ENCODE assay signal across 13 cellular contexts in the genomic region with DNA sequence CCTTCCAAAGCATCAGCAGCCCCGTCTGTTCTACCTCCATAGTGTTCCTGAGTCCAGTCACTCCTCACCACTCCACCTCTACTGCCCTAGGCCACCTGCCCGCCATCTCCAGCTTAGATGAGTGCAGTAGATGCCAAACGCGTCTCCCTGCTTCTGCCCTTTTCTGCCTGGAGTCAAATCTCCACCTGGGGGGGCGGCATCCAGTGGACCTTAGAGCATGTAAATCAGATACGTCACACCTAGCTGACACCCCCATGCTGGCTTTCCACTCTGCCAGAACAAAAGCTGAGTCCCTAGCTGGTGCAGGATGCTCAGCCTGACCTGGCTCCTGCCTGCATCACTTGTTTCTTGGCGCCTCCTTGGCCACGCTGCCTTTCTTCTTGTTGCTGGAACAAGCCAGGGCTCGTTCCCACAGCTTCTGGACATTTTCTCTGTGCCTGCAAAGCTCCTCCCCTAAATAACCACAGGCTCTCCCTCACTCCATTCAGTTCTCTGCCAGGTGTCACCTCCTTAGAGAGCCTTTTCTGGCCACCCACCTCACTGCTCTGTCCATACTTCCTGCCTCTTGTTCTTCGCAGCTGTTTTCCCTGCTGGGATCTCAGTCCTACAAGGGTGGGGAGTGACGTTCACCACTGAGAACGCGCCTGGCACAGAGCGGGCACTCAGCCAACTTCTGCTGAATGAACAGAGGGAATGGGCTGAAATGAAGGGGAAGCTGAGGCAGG. TPM values are rescaled to one million over a fixed set of nuclear protein-coding genes. Genes with fewer than 3 reads are reported as not detected.
DNase-seq lines count a peak whose midpoint lies in the region; ATAC-seq and TF ChIP-seq lines count a peak whose summit lies in the region.
"Had no signal": no experiment of that assay in that cellular context is flagged by ENCODE, and none has a peak within 500 bp of the region (broad histone marks: within the 10 kb centered on the region; RNA-seq: fewer than 3 reads in every experiment).

No MANE protein-coding gene starts in this region.

- ATAC-seq in RWPE2 (ENCODE audit: low read depth) (peak; percentile 6; the same call in 2 of the 3 replicates), GM18517 (IDR thresholded peaks at IDR 0.05; ENCODE audit: unreplicated experiment) (no peak)
- ATAC-seq in stimulated activated effector memory CD8-positive, alpha-beta T cell treated with anti-CD3 and anti-CD28 coated beads, Interleukin-12 subunit alpha, Interleukin-12 subunit beta, amount 100 ng/mL, for 72 hours = no peak
- ATAC-seq: gastroesophageal sphincter had no signal

- DNase-seq in DMS 273 (lab: John Stamatoyannopoulos, UW; ENCODE audit: unreplicated experiment) (peak; percentile 31), DMS 273 treated with DMSO at 0.1 percent for 48 hours (lab: John Stamatoyannopoulos, UW) (no peak), RWPE2 (ENCODE audit: low spot score) (no peak), hippocampal formation (lab: John Stamatoyannopoulos, UW) (peak; percentile 71 to 73), SHP77 treated with DMSO at 0.1 percent for 48 hours (lab: John Stamatoyannopoulos, UW) (no peak), mucosa of gallbladder (ENCODE audit: low spot score) (no peak)
- no peak for DNase-seq in stimulated activated effector memory CD8-positive, alpha-beta T cell treated with anti-CD3 and anti-CD28 coated beads, Interleukin-12 subunit alpha, Interleukin-12 subunit beta, amount 100 ng/mL, for 72 hours (ENCODE audit: low spot score in 2 of 2)
- DNase-seq: activated CD4-positive, alpha-beta T cell treated with anti-CD3 and anti-CD28 coated beads, Interleukin-2, amount 50 U/mL, for 1 hour; GDM1 had no signal

- peaks cover 6% of the 10 kb centered on the region for H3K36me3 Mint-ChIP-seq in stimulated activated effector memory CD8-positive, alpha-beta T cell treated with anti-CD3 and anti-CD28 coated beads, Interleukin-12 subunit alpha, Interleukin-12 subunit beta, amount 100 ng/mL, for 72 hours

- H3K4me3 Mint-ChIP-seq in stimulated activated effector memory CD8-positive, alpha-beta T cell treated with anti-CD3 and anti-CD28 coated beads, Interleukin-12 subunit alpha, Interleukin-12 subunit beta, amount 100 ng/mL, for 72 hours = no peak overlapping the region

- no peak overlapping the region for H3K4me3 ChIP-seq in RWPE2 (ENCODE audit: severe bottlenecking)
- H3K4me3 ChIP-seq: gastroesophageal sphincter, SJSA1 had no signal

- peak overlapping the region; percentile 54 for H3K27ac Mint-ChIP-seq in stimulated activated effector memory CD8-positive, alpha-beta T cell treated with anti-CD3 and anti-CD28 coated beads, Interleukin-12 subunit alpha, Interleukin-12 subunit beta, amount 100 ng/mL, for 72 hours

- peaks cover 85% of the 10 kb centered on the region for H3K36me3 ChIP-seq in RWPE2 (ENCODE audit: low read depth)

- peaks cover 33% of the 10 kb centered on the region for H3K4me1 ChIP-seq in RWPE2 (ENCODE audit: insufficient read depth, poor library complexity, severe bottlenecking)

- no peaks in the 10 kb centered on the region for H3K9me3 ChIP-seq in RWPE2 (ENCODE audit: severe bottlenecking)
- H3K9me3 ChIP-seq: gastroesophageal sphincter, SJSA1 had no signal

- peaks cover 17% of the 10 kb centered on the region for H3K4me1 Mint-ChIP-seq in stimulated activated effector memory CD8-positive, alpha-beta T cell treated with anti-CD3 and anti-CD28 coated beads, Interleukin-12 subunit alpha, Interleukin-12 subunit beta, amount 100 ng/mL, for 72 hours

- TF ChIP-seq CTCF in RWPE2 (IDR thresholded peaks at IDR 0.05; ENCODE audit: poor library complexity, severe bottlenecking) = no peak

- H3K9me3 Mint-ChIP-seq in stimulated activated effector memory CD8-positive, alpha-beta T cell treated with anti-CD3 and anti-CD28 coated beads, Interleukin-12 subunit alpha, Interleukin-12 subunit beta, amount 100 ng/mL, for 72 hours = no peaks in the 10 kb centered on the region

- peak overlapping the region; percentile 95 for H3K27ac ChIP-seq in RWPE2 (ENCODE audit: poor library complexity, severe bottlenecking)
- H3K27ac ChIP-seq: 22Rv1, gastroesophageal sphincter, SJSA1 had no signal

- H3K27me3 ChIP-seq in RWPE2 (ENCODE audit: insufficient read depth, poor library complexity, severe bottlenecking) = no peaks in the 10 kb centered on the region
- H3K27me3 ChIP-seq: gastroesophageal sphincter, SJSA1 had no signal

RNA-seq across cellular contexts. Expression of a gene that starts 5.8 kb away (rescaled TPM):
- 457 TPM for total RNA-seq in mucosa of gallbladder

RNA-seq across cellular contexts. Expression of a gene that starts 17.9 kb away (rescaled TPM):
- 37.0 TPM for total RNA-seq in mucosa of gallbladder

RNA-seq across cellular contexts. Expression of a gene that starts 24.0 kb away (rescaled TPM):
- 61.4 TPM for total RNA-seq in mucosa of gallbladder

RNA-seq across cellular contexts. Expression of a gene that starts 41.9 kb away (rescaled TPM):
- total RNA-seq in mucosa of gallbladder = 149 TPM
- total RNA-seq: gastroesophageal sphincter, SJSA1 had no signal

RNA-seq across cellular contexts. Expression of a gene that starts 50.7 kb away (rescaled TPM):
- total RNA-seq in mucosa of gallbladder = 93.5 TPM
- total RNA-seq: SJSA1 had no signal

Comparison
In these comparisons a context has a peak if more than half of its experiments do, and no peak if none do; other contexts are left out.
1. DNase-seq: peak in DMS 273 (single experiment) and hippocampal formation (2 of 2); none in DMS 273 treated with DMSO at 0.1 percent for 48 hours (single experiment), RWPE2 (single experiment), stimulated activated effector memory CD8-positive, alpha-beta T cell treated with anti-CD3 and anti-CD28 coated beads, Interleukin-12 subunit alpha, Interleukin-12 subunit beta, amount 100 ng/mL, for 72 hours (0 of 2), SHP77 treated with DMSO at 0.1 percent for 48 hours (single experiment) and mucosa of gallbladder (single experiment).